Comparison of ENCODE assay signal across 8 cellular contexts in genomic region chr1:148458901-148459581, GRCh38. TPM values are rescaled to one million over a fixed set of nuclear protein-coding genes. Genes with fewer than 3 reads are reported as not detected.
DNase-seq lines count a peak whose midpoint lies in the region; ATAC-seq and TF ChIP-seq lines count a peak whose summit lies in the region.
"Not testable (repeated sequence)": the region's sequence is repeated elsewhere in the genome, so short reads cannot be mapped to it uniquely, and the experiment has no call there.

No MANE protein-coding gene starts in this region.

- H3K9me3 Mint-ChIP-seq in H9; natural killer cell treated with Interleukin-12 subunit alpha and Interleukin-12 subunit beta and Interleukin-15 and Interleukin-18, amount 100 ng/mL, for 72 hours: not testable (repeated sequence)

- peak overlapping the region; percentile 58; the same call in 1 of the 2 replicates for H3K27ac ChIP-seq in ACC112 (ENCODE audit: low read depth, low read length)
- H3K27ac ChIP-seq in H9 (ENCODE audit: insufficient read length, low read depth, low read length), result not testable (repeated sequence)
- peak overlapping the region; percentile 89 to 92 (median 90) for H3K27ac ChIP-seq in Peyer's patch
- H3K27ac ChIP-seq in caudate nucleus (ENCODE audit: low read depth, low read length), result peak overlapping the region; percentile 16

- peak overlapping the region; percentile 37 for H3K9ac ChIP-seq in H9 (ENCODE audit: extremely low read depth, insufficient read length, low read length)

- H2BK120ac ChIP-seq in H9 (ENCODE audit: low read depth, low read length, poor library complexity, severe bottlenecking), result not testable (repeated sequence)

- not testable (repeated sequence) for H2BK12ac ChIP-seq in H9 (ENCODE audit: insufficient read length, low read depth, low read length)

- H3K4ac ChIP-seq in H9 (ENCODE audit: low read depth, low read length), result not testable (repeated sequence)

- not testable (repeated sequence) for H3K4me1 ChIP-seq in ACC112 (ENCODE audit: control insufficient read depth, insufficient read depth, low read length, unreplicated experiment); H9 (ENCODE audit: insufficient read depth, low read length); Peyer's patch

- not testable (repeated sequence) for H3K4me1 Mint-ChIP-seq in H9; natural killer cell treated with Interleukin-12 subunit alpha and Interleukin-12 subunit beta and Interleukin-15 and Interleukin-18, amount 100 ng/mL, for 72 hours (ENCODE audit: low read depth in 2 of 2)

- not testable (repeated sequence) for H3K23me2 ChIP-seq in H9 (ENCODE audit: insufficient read length, low read depth, low read length, poor library complexity, severe bottlenecking)

- H4K8ac ChIP-seq in H9 (replicated peaks; ENCODE audit: insufficient read length, low read depth, low read length), result not testable (repeated sequence)

- intact Hi-C loops in left ventricle myocardium superior (cut with micrococcal nuclease), result not testable (repeated sequence)

- not testable (repeated sequence) for H4K5ac ChIP-seq in H9 (ENCODE audit: insufficient read length, low read depth, low read length)

- H4K91ac ChIP-seq in H9 (ENCODE audit: insufficient read length, low read depth, low read length), result not testable (repeated sequence)

- H2BK15ac ChIP-seq in H9 (ENCODE audit: low read depth, low read length), result not testable (repeated sequence)

- H2AFZ ChIP-seq in ACC112 (ENCODE audit: low read length, unreplicated experiment); H9 (ENCODE audit: low read length): not testable (repeated sequence)

- H4K20me1 ChIP-seq in H9 (ENCODE audit: control insufficient read depth, insufficient read depth, insufficient read length), result not testable (repeated sequence)

- H2AK5ac ChIP-seq in H9 (ENCODE audit: insufficient read length, low read length), result not testable (repeated sequence)

- H3T11ph ChIP-seq in H9 (ENCODE audit: low read length), result not testable (repeated sequence)

- H3K4me3 Mint-ChIP-seq in H9, result peak overlapping the region; percentile 70 to 81
- H3K4me3 Mint-ChIP-seq in natural killer cell treated with Interleukin-12 subunit alpha and Interleukin-12 subunit beta and Interleukin-15 and Interleukin-18, amount 100 ng/mL, for 72 hours, result peak overlapping the region; percentile 86

- peak; percentile 32 for DNase-seq in H9
- peak; percentile 56 to 82 (median 62) for DNase-seq in Peyer's patch
- DNase-seq in activated CD8-positive, alpha-beta memory T cell treated with anti-CD3 and anti-CD28 coated beads, Interleukin-2, amount 50 U/mL, for 4 hours, result peak; percentile 38
- DNase-seq in caudate nucleus (lab: John Stamatoyannopoulos, UW), result peak in 12 of 61 donors; percentile 0 to 40 (median 12)
- DNase-seq in left ventricle myocardium superior, result peak; percentile 45
- DNase-seq in natural killer cell treated with Interleukin-12 subunit alpha and Interleukin-12 subunit beta and Interleukin-15 and Interleukin-18, amount 100 ng/mL, for 72 hours (ENCODE audit: low spot score), result peak; percentile 60
- peak; percentile 11 to 57 (median 21) for DNase-seq in stimulated activated CD4-positive, alpha-beta T cell treated with anti-CD3 and anti-CD28 coated beads, TNF-alpha, amount 100 ng/mL, for 24 hours (ENCODE audit: low read depth in 3 of 3)

- H3K79me2 ChIP-seq in ACC112 (ENCODE audit: control insufficient read depth, insufficient read depth, low read length, unreplicated experiment); H9 (ENCODE audit: insufficient read depth, low read length): not testable (repeated sequence)

- H3K23ac ChIP-seq in H9 (ENCODE audit: insufficient read length, low read depth, low read length), result not testable (repeated sequence)

- ATAC-seq in left ventricle myocardium superior; natural killer cell treated with Interleukin-12 subunit alpha and Interleukin-12 subunit beta and Interleukin-15 and Interleukin-18, amount 100 ng/mL, for 72 hours: not testable (repeated sequence)

- H2BK20ac ChIP-seq in H9 (ENCODE audit: low read depth, low read length, poor library complexity, severe bottlenecking), result not testable (repeated sequence)

- not testable (repeated sequence) for H3K36me3 Mint-ChIP-seq in H9 (ENCODE audit: insufficient read depth in 1 of 3, low read depth in 3 of 3); natural killer cell treated with Interleukin-12 subunit alpha and Interleukin-12 subunit beta and Interleukin-15 and Interleukin-18, amount 100 ng/mL, for 72 hours

- WGBS in H9 (ENCODE audit: extremely low coverage, insufficient read length, low lambda C conversion rate), result no CpG with 5 or more reads among the region's 63 CpGs

- not testable (repeated sequence) for H3K9me3 ChIP-seq in H9 (ENCODE audit: control insufficient read depth, low read depth, low read length); Peyer's patch

- not testable (repeated sequence) for H3K56ac ChIP-seq in H9 (ENCODE audit: insufficient read length, low read depth, low read length)

- peak overlapping the region in 1 of 3 experiments; percentile 52; a peak in 1 of 7 replicates for H3K27ac Mint-ChIP-seq in H9
- H3K27ac Mint-ChIP-seq in natural killer cell treated with Interleukin-12 subunit alpha and Interleukin-12 subunit beta and Interleukin-15 and Interleukin-18, amount 100 ng/mL, for 72 hours, result peak overlapping the region; percentile 76 to 81

- H3K14ac ChIP-seq in H9 (ENCODE audit: insufficient read depth, low read length), result not testable (repeated sequence)

- H3K4me2 ChIP-seq in H9 (ENCODE audit: insufficient read depth, insufficient read length, low read length), result not testable (repeated sequence)

- H3K36me3 ChIP-seq in ACC112 (ENCODE audit: insufficient read depth, low read length); Peyer's patch: not testable (repeated sequence)

- H3K79me1 ChIP-seq in H9 (ENCODE audit: insufficient read depth, low read depth, low read length, poor library complexity, severe bottlenecking), result not testable (repeated sequence)

- not testable (repeated sequence) for TF ChIP-seq POLR2A in Peyer's patch (IDR thresholded peaks at IDR 0.05)

- not testable (repeated sequence) for H3K27me3 ChIP-seq in ACC112 (ENCODE audit: insufficient read depth, low read length); H9 (ENCODE audit: insufficient read depth, low read length); Peyer's patch

- not testable (repeated sequence) for H3K27me3 Mint-ChIP-seq in H9 (ENCODE audit: low read depth); natural killer cell treated with Interleukin-12 subunit alpha and Interleukin-12 subunit beta and Interleukin-15 and Interleukin-18, amount 100 ng/mL, for 72 hours

- H3K4me3 ChIP-seq in ACC112 (ENCODE audit: low read depth, low read length), result peak overlapping the region; percentile 83
- H3K4me3 ChIP-seq in Peyer's patch, result peak overlapping the region; percentile 60 to 79 (median 72)

- TF ChIP-seq CTCF in H9 (conservative IDR thresholded peaks at IDR 0.05); Peyer's patch (IDR thresholded peaks at IDR 0.05): not testable (repeated sequence)

- not testable (repeated sequence) for H3K18ac ChIP-seq in H9 (ENCODE audit: insufficient read length, low read depth, low read length)

- H2BK5ac ChIP-seq in H9 (ENCODE audit: insufficient read length, low read length), result not testable (repeated sequence)

RNA-seq across cellular contexts. Expression of gene PPIAL4G, which starts 24.1 kb away (rescaled TPM):
- total RNA-seq in H9 (2021) (not detected in 2 replicates), Peyer's patch (not detected), left ventricle myocardium superior (not detected)
- under 1 TPM; 0.24 to 0.36 TPM for total RNA-seq in natural killer cell treated with Interleukin-12 subunit alpha and Interleukin-12 subunit beta and Interleukin-15 and Interleukin-18, amount 100 ng/mL, for 72 hours
